ENCODE assay signal across 2 cellular contexts in genomic region chr3:46208167-46208704, GRCh38.
TF ChIP-seq lines count a peak whose summit lies in the region.

Gene CCR1, minus strand, starts transcription at chr3:46208313. Its CDS starts 4,000 bp downstream, at chr3:46204313.

TF ChIP-seq in HEK293T, 16 proteins besides CTCF, POLR2A, EP300 and RAD21 (continued from another document):
- no peak for TF ChIP-seq BHLHE40 (IDR thresholded peaks at IDR 0.05; ENCODE audit: borderline replicate concordance)
- no peak for TF ChIP-seq ARNT (IDR thresholded peaks at IDR 0.05)
- no peak for TF ChIP-seq ZNF384 (IDR thresholded peaks at IDR 0.05)
- no peak for TF ChIP-seq SUZ12 (IDR thresholded peaks at IDR 0.05)
- no peak for TF ChIP-seq NFRKB (IDR thresholded peaks at IDR 0.05)
- no peak for TF ChIP-seq CTBP1 (IDR thresholded peaks at IDR 0.05; ENCODE audit: borderline replicate concordance)

TF ChIP-seq in K562, 482 proteins besides CTCF, POLR2A, EP300 and RAD21 (continued from another document):
- TF ChIP-seq CBX2 (IDR thresholded peaks at IDR 0.05; ENCODE audit: insufficient read depth, low read length, poor library complexity, severe bottlenecking) (no peak), TBP (optimal IDR thresholded peaks at IDR 0.05; ENCODE audit: low read depth, low read length) (no peak), SRSF7 (optimal IDR thresholded peaks at IDR 0.05; ENCODE audit: low read depth, low read length) (no peak), WHSC1 (IDR thresholded peaks at IDR 0.05; ENCODE audit: low read length) (no peak), FOXM1 (IDR thresholded peaks at IDR 0.05; ENCODE audit: low read depth) (no peak), FOXM1 (CRISPR knock-in tag; IDR thresholded peaks at IDR 0.05; ENCODE audit: low read depth) (no peak), CHAMP1 (IDR thresholded peaks at IDR 0.05) (no peak), MBD2 (IDR thresholded peaks at IDR 0.05; ENCODE audit: borderline replicate concordance, low read depth) (no peak), DEAF1 (CRISPR knock-in tag; IDR thresholded peaks at IDR 0.05) (peak; percentile 66), OTX1 (CRISPR knock-in tag; IDR thresholded peaks at IDR 0.05) (no peak), HLTF (IDR thresholded peaks at IDR 0.05) (no peak), HBP1 (CRISPR knock-in tag; IDR thresholded peaks at IDR 0.05) (no peak), ATF3 (IDR thresholded peaks at IDR 0.05) (no peak), ATF3 (CRISPR knock-in tag; conservative IDR thresholded peaks at IDR 0.05) (no peak), ELF1 (tag; IDR thresholded peaks at IDR 0.05) (peak; percentile 86), RBM34 (IDR thresholded peaks at IDR 0.05; ENCODE audit: borderline replicate concordance, insufficient read depth, low read length) (no peak), FOS (IDR thresholded peaks at IDR 0.05; ENCODE audit: extremely low read depth, insufficient read length) (no peak), ZNF134 (CRISPR knock-in tag; conservative IDR thresholded peaks at IDR 0.05) (no peak), PCBP2 (IDR thresholded peaks at IDR 0.05; ENCODE audit: low read depth, low read length, poor library complexity, severe bottlenecking) (no peak), KLF16 (IDR thresholded peaks at IDR 0.05) (peak; percentile 40; the same call in 1 of the 2 replicates), CBFB (CRISPR knock-in tag; IDR thresholded peaks at IDR 0.05) (no peak), ARID4B (CRISPR knock-in tag; IDR thresholded peaks at IDR 0.05) (no peak), HMBOX1 (IDR thresholded peaks at IDR 0.05) (no peak), PHF20 (IDR thresholded peaks at IDR 0.05; ENCODE audit: partially characterized antibody) (no peak), GATA2 (CRISPR knock-in tag; IDR thresholded peaks at IDR 0.05) (no peak), NR0B1 (IDR thresholded peaks at IDR 0.05; ENCODE audit: partially characterized antibody) (no peak), HDAC2 (IDR thresholded peaks at IDR 0.05) (no peak), SMC3 (conservative IDR thresholded peaks at IDR 0.05; ENCODE audit: insufficient read depth, low read depth, low read length) (0 out of 2 replicates have a peak, but pooled peaks have one; percentile 33), NR1H2 (CRISPR knock-in tag; IDR thresholded peaks at IDR 0.05) (no peak), GATAD2B (IDR thresholded peaks at IDR 0.05; ENCODE audit: borderline replicate concordance) (no peak)
TF ChIP-seq in K562: peak in this region for 4.
